Comparison of ENCODE assay signal across 8 cellular contexts in the genomic region with DNA sequence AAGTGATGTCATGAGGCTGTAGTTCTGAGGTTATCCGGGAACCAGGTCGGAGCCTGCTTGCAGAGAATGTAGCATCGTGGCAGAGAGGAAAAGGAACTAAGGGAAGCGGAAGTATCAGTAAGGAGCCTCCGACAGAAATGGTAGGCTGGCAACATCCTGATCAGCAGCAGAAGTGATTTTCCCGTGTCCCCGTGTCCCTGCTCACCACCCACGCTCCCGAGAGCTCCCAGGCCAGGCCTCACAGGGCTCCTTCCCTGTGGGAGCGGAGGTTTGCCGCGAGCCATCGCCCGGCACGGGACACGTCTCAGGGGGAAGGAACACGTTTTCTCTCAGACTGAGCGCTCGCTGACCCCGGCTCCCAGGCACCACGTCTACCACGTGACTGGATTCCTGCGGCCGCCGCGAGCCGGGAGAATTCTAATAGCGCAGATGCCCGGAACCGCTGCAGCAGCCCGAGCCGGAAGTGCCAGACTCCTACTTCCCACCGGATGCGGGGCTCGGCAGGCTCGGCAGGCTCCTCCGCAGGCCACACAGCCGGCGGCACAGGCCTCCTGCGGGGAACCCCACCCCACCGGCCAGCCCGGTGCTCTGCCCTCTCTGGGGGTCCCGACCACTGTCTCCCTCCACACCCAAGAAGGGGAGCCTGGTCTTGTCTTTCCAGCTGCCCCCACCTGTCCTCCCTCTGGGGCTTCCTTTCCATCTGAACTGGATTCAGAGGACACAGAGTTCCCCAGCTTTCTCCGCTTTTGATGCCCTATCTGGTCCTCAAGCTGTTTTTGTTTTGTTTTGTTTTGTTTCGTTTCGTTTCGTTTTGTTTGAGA.
DNase-seq lines count a peak whose midpoint lies in the region; ATAC-seq and TF ChIP-seq lines count a peak whose summit lies in the region.

No MANE protein-coding gene starts in this region.

- peak overlapping the region; percentile 94 for H3K27ac Mint-ChIP-seq in activated T-cell treated with anti-CD3 and anti-CD28 coated beads, Interleukin-2, amount 50 U/mL, for 24 hours
- peak overlapping the region; percentile 90 to 97 (median 93) for H3K27ac Mint-ChIP-seq in nephron

- TF ChIP-seq POLR2A in suprapubic skin (IDR thresholded peaks at IDR 0.05): peak in 1 of 2 donors; percentile 21

- H3K4me1 ChIP-seq in HUES64 (ENCODE audit: insufficient read depth, low read length) (peaks cover 7% of the 10 kb centered on the region; the same call in 1 of the 2 replicates), suprapubic skin (peaks cover 17% of the 10 kb centered on the region)

- H3K27me3 Mint-ChIP-seq in activated T-cell treated with anti-CD3 and anti-CD28 coated beads, Interleukin-2, amount 50 U/mL, for 24 hours: no peaks in the 10 kb centered on the region
- H3K27me3 Mint-ChIP-seq in nephron (ENCODE audit: low read depth): peaks cover 19% of the 10 kb centered on the region

- H3K9ac ChIP-seq in HUES64 (ENCODE audit: low read depth, low read length): peak overlapping the region; percentile 71

- TF ChIP-seq CTCF in nephron (IDR thresholded peaks at IDR 0.05; ENCODE audit: unreplicated experiment in 3 of 3) (no peak), suprapubic skin (IDR thresholded peaks at IDR 0.05) (no peak)

- peak; percentile 73 for ATAC-seq in GM18511 (IDR thresholded peaks at IDR 0.05; ENCODE audit: unreplicated experiment)

- no peaks in the 10 kb centered on the region for H3K9me3 Mint-ChIP-seq in activated T-cell treated with anti-CD3 and anti-CD28 coated beads, Interleukin-2, amount 50 U/mL, for 24 hours
- H3K9me3 Mint-ChIP-seq in nephron: no peaks in the 10 kb centered on the region

- peaks cover 5% of the 10 kb centered on the region for H3K36me3 Mint-ChIP-seq in activated T-cell treated with anti-CD3 and anti-CD28 coated beads, Interleukin-2, amount 50 U/mL, for 24 hours (ENCODE audit: low read depth)
- H3K36me3 Mint-ChIP-seq in nephron (ENCODE audit: low read depth): no peaks in the 10 kb centered on the region

- H3K9me3 ChIP-seq in HUES64 (ENCODE audit: insufficient read depth, low read depth, low read length) (no peaks in the 10 kb centered on the region), suprapubic skin (no peaks in the 10 kb centered on the region)

- TF ChIP-seq EP300 in suprapubic skin (IDR thresholded peaks at IDR 0.05): no peak

- H3K4me3 Mint-ChIP-seq in activated T-cell treated with anti-CD3 and anti-CD28 coated beads, Interleukin-2, amount 50 U/mL, for 24 hours: peak overlapping the region; percentile 84
- H3K4me3 Mint-ChIP-seq in nephron: peak overlapping the region; percentile 77 to 88 (median 85)

- H3K36me3 ChIP-seq in HUES64 (ENCODE audit: insufficient read depth, low read length): no peaks in the 10 kb centered on the region
- H3K36me3 ChIP-seq in suprapubic skin: no peaks in the 10 kb centered on the region

- peak overlapping the region; percentile 66 for H3K4me3 ChIP-seq in HUES64 (ENCODE audit: low read length)
- peak overlapping the region; percentile 53 for H3K4me3 ChIP-seq in suprapubic skin

- WGBS in HUES64: 12% methylated on average over 47 of the region's 47 CpGs
- 15% methylated on average over 21 of the region's 47 CpGs for WGBS in suprapubic skin

- peaks cover 18% of the 10 kb centered on the region for H3K4me1 Mint-ChIP-seq in activated T-cell treated with anti-CD3 and anti-CD28 coated beads, Interleukin-2, amount 50 U/mL, for 24 hours (ENCODE audit: low read depth)
- H3K4me1 Mint-ChIP-seq in nephron: peaks cover 13% of the 10 kb centered on the region

- peak; percentile 78 for DNase-seq in activated T-cell treated with anti-CD3 and anti-CD28 coated beads, Interleukin-2, amount 50 U/mL, for 24 hours
- peak; percentile 72 for DNase-seq in fibroblast of peridontal ligament (ENCODE audit: extremely low read depth)
- peak; percentile 92 to 94 for DNase-seq in suprapubic skin (ENCODE audit: low spot score in 2 of 2)
- no peak for DNase-seq in DMS79 treated with DMSO at 0.1 percent for 48 hours (lab: John Stamatoyannopoulos, UW)
- DNase-seq in DMS153 (lab: John Stamatoyannopoulos, UW): no peak

- H3K27me3 ChIP-seq in HUES64 (ENCODE audit: insufficient read depth, low read length): peaks cover 21% of the 10 kb centered on the region
- no peaks in the 10 kb centered on the region for H3K27me3 ChIP-seq in suprapubic skin

- H3K27ac ChIP-seq in HUES64 (ENCODE audit: low read depth, low read length) (0 out of 2 replicates have a peak overlapping the region, but pooled peaks have one; percentile 43), suprapubic skin (peak overlapping the region; percentile 83)

Comparison
In these comparisons a context has a peak if more than half of its experiments do, and no peak if none do; other contexts are left out.
1. DNase-seq: peak in activated T-cell treated with anti-CD3 and anti-CD28 coated beads, Interleukin-2, amount 50 U/mL, for 24 hours (single experiment), fibroblast of peridontal ligament (single experiment) and suprapubic skin (2 of 2); none in DMS79 treated with DMSO at 0.1 percent for 48 hours (single experiment) and DMS153 (single experiment).